8 cellular contexts compared by ENCODE assay signal in the genomic region with DNA sequence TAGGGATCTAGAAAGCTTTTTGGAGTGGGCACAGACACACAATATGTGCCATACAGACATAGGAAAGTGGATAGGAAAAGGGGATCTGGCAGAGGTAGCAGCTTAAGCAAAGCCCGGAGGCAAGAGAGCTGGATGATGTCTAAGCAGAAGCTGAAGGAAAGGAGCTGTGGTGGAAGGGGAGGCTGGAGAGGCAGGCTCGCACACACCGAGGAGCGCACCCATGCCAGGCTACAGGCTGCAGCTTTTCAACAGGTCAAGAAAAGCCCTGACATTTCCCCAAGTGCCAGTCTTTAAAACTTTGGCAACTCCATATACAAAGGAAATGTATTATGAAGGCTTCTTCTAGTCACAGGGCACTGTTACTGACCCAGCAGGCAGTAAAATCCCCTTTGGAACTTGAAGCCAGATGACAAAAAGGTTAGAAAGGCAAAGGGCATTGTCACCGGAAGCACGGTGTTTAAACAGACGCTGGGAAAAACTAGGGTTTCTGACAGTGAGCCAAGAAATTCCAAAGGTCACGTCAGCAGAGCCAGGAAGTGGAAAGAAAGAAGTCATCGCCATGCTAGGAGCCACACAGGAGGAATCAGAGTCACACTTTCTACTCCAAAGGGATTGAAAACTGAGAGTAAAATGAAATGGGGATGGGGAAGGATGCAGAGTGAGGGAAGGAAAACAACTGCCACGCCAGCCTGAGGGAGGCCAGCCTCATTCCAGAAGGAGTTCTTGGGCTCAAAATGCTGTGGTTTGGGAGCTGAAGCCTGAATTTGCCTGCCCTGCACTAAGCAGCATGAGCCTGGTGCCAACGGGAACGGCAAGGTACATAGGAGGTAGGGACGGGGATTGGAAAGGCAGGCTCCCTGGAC.
DNase-seq lines count a peak whose midpoint lies in the region; ATAC-seq and TF ChIP-seq lines count a peak whose summit lies in the region.

No MANE protein-coding gene starts in this region.

- no peak for TF ChIP-seq POLR2A in erythroblast (IDR thresholded peaks at IDR 0.05; ENCODE audit: low read length)

- peaks cover 1% of the 10 kb centered on the region for H3K27me3 Mint-ChIP-seq in endothelial cell (ENCODE audit: unreplicated experiment)
- no peaks in the 10 kb centered on the region for H3K27me3 Mint-ChIP-seq in nephron (ENCODE audit: low read depth)
- H3K27me3 Mint-ChIP-seq in stimulated activated naive CD8-positive, alpha-beta T cell treated with anti-CD3 and anti-CD28 coated beads, Interleukin-15, amount 100 ng/mL, for 72 hours = no peaks in the 10 kb centered on the region

- H3K4me1 Mint-ChIP-seq in endothelial cell (ENCODE audit: unreplicated experiment) = peaks cover 26% of the 10 kb centered on the region
- peaks cover 36% of the 10 kb centered on the region for H3K4me1 Mint-ChIP-seq in nephron
- no peaks in the 10 kb centered on the region for H3K4me1 Mint-ChIP-seq in stimulated activated naive CD8-positive, alpha-beta T cell treated with anti-CD3 and anti-CD28 coated beads, Interleukin-15, amount 100 ng/mL, for 72 hours

- DNase-seq in AG08396 (ENCODE audit: low spot score) (peak; percentile 65), NCI-H2029 (lab: John Stamatoyannopoulos, UW) (peak; percentile 63), endothelial cell (ENCODE audit: low spot score) (peak; percentile 7), SIG-M5 (lab: John Stamatoyannopoulos, UW) (no peak), erythroblast (lab: John Stamatoyannopoulos, UW) (no peak)
- no peak for DNase-seq in activated naive CD4-positive, alpha-beta T cell treated with anti-CD3 and anti-CD28 coated beads, Interleukin-2, amount 50 U/mL, for 16 hours
- DNase-seq in stimulated activated naive CD8-positive, alpha-beta T cell treated with anti-CD3 and anti-CD28 coated beads, Interleukin-15, amount 100 ng/mL, for 72 hours = no peak

- no peak for TF ChIP-seq CTCF in endothelial cell (IDR thresholded peaks at IDR 0.05; ENCODE audit: unreplicated experiment)
- TF ChIP-seq CTCF in nephron (IDR thresholded peaks at IDR 0.05; ENCODE audit: unreplicated experiment in 3 of 3) = no peak

- ATAC-seq in stimulated activated naive CD8-positive, alpha-beta T cell treated with anti-CD3 and anti-CD28 coated beads, Interleukin-15, amount 100 ng/mL, for 72 hours = no peak

- peaks cover 4% of the 10 kb centered on the region for H3K36me3 Mint-ChIP-seq in endothelial cell (ENCODE audit: low read depth, unreplicated experiment)
- H3K36me3 Mint-ChIP-seq in nephron (ENCODE audit: low read depth) = no peaks in the 10 kb centered on the region

- H3K4me3 Mint-ChIP-seq in endothelial cell (ENCODE audit: unreplicated experiment) = peak overlapping the region; percentile 49
- peak overlapping the region in 2 of 3 experiments; percentile 26 to 48 for H3K4me3 Mint-ChIP-seq in nephron
- no peak overlapping the region for H3K4me3 Mint-ChIP-seq in stimulated activated naive CD8-positive, alpha-beta T cell treated with anti-CD3 and anti-CD28 coated beads, Interleukin-15, amount 100 ng/mL, for 72 hours

- H3K9me3 Mint-ChIP-seq in endothelial cell (ENCODE audit: unreplicated experiment) (no peaks in the 10 kb centered on the region), nephron (peaks cover 3% of the 10 kb centered on the region)
- H3K9me3 Mint-ChIP-seq in stimulated activated naive CD8-positive, alpha-beta T cell treated with anti-CD3 and anti-CD28 coated beads, Interleukin-15, amount 100 ng/mL, for 72 hours = no peaks in the 10 kb centered on the region

- H3K27ac Mint-ChIP-seq in endothelial cell (ENCODE audit: unreplicated experiment) = peak overlapping the region; percentile 92
- peak overlapping the region; percentile 93 to 98 (median 98) for H3K27ac Mint-ChIP-seq in nephron
- H3K27ac Mint-ChIP-seq in stimulated activated naive CD8-positive, alpha-beta T cell treated with anti-CD3 and anti-CD28 coated beads, Interleukin-15, amount 100 ng/mL, for 72 hours = peak overlapping the region in 1 of 2 donors; percentile 23

Comparison
In these comparisons a context has a peak if more than half of its experiments do, and no peak if none do; other contexts are left out.
1. DNase-seq: peak in AG08396 (single experiment), NCI-H2029 (single experiment) and endothelial cell (single experiment); none in SIG-M5 (single experiment), activated naive CD4-positive, alpha-beta T cell treated with anti-CD3 and anti-CD28 coated beads, Interleukin-2, amount 50 U/mL, for 16 hours (single experiment), stimulated activated naive CD8-positive, alpha-beta T cell treated with anti-CD3 and anti-CD28 coated beads, Interleukin-15, amount 100 ng/mL, for 72 hours (0 of 2) and erythroblast (0 of 2).
2. H3K4me3 Mint-ChIP-seq: peak in endothelial cell (single experiment) and nephron (2 of 3); none in stimulated activated naive CD8-positive, alpha-beta T cell treated with anti-CD3 and anti-CD28 coated beads, Interleukin-15, amount 100 ng/mL, for 72 hours (0 of 2).